8 cellular contexts compared by ENCODE assay signal in genomic region chr1:25562101-25562927, GRCh38. TPM values are rescaled to one million over a fixed set of nuclear protein-coding genes. Genes with fewer than 3 reads are reported as not detected.
DNase-seq lines count a peak whose midpoint lies in the region; ATAC-seq and TF ChIP-seq lines count a peak whose summit lies in the region.

No MANE protein-coding gene starts in this region.

- H3K4me1 ChIP-seq in hepatocyte (ENCODE audit: insufficient read depth): peaks cover 12% of the 10 kb centered on the region

- no peaks in the 10 kb centered on the region for H4K20me1 ChIP-seq in hepatocyte (ENCODE audit: insufficient read depth, poor library complexity, severe bottlenecking)

- H3K4me3 ChIP-seq in coronary artery (no peak overlapping the region), hepatocyte (no peak overlapping the region)

- H3K27me3 ChIP-seq in hepatocyte: no peaks in the 10 kb centered on the region

- peak; percentile 83 for DNase-seq in DMS153 (lab: John Stamatoyannopoulos, UW)
- peak; percentile 78 to 83 for DNase-seq in activated naive CD4-positive, alpha-beta T cell treated with anti-CD3 and anti-CD28 coated beads, Interleukin-2, amount 50 U/mL, for 72 hours (ENCODE audit: low spot score in 2 of 2)
- peak; percentile 73 for DNase-seq in stimulated activated CD4-positive, alpha-beta T cell treated with anti-CD3 and anti-CD28 coated beads, Interleukin-15, amount 100 ng/mL, for 24 hours
- DNase-seq in coronary artery (ENCODE audit: low spot score): no peak
- DNase-seq in mesothelial cell of epicardium (ENCODE audit: low spot score in 2 of 2, unreplicated experiment in 2 of 2): no peak
- DNase-seq in hepatocyte (ENCODE audit: low spot score): no peak

- H3K27me3 Mint-ChIP-seq in mesothelial cell of epicardium (ENCODE audit: low read depth): no peaks in the 10 kb centered on the region

- no peaks in the 10 kb centered on the region for H3K9me2 ChIP-seq in hepatocyte (replicated peaks; ENCODE audit: insufficient read depth)

- H3K36me3 Mint-ChIP-seq in activated naive CD4-positive, alpha-beta T cell treated with anti-CD3 and anti-CD28 coated beads, Interleukin-2, amount 50 U/mL, for 72 hours: peaks cover 0 to 5% of the 10 kb centered on the region in 2 donors
- no peaks in the 10 kb centered on the region for H3K36me3 Mint-ChIP-seq in mesothelial cell of epicardium

- no peaks in the 10 kb centered on the region for H3K9me3 ChIP-seq in hepatocyte (ENCODE audit: low read depth)

- H3K36me3 ChIP-seq in hepatocyte (replicated peaks; ENCODE audit: insufficient read depth, low read depth): no peaks in the 10 kb centered on the region

- TF ChIP-seq CTCF in coronary artery (IDR thresholded peaks at IDR 0.05) (no peak), mesothelial cell of epicardium (IDR thresholded peaks at IDR 0.05; ENCODE audit: unreplicated experiment) (no peak), hepatocyte (IDR thresholded peaks at IDR 0.05; ENCODE audit: poor library complexity) (no peak)

- H3K27ac Mint-ChIP-seq in activated naive CD4-positive, alpha-beta T cell treated with anti-CD3 and anti-CD28 coated beads, Interleukin-2, amount 50 U/mL, for 72 hours: peak overlapping the region; percentile 88 to 97
- H3K27ac Mint-ChIP-seq in mesothelial cell of epicardium: no peak overlapping the region

- TF ChIP-seq POLR2A in Raji (IDR thresholded peaks at IDR 0.05; ENCODE audit: insufficient read depth, low read depth, low read length): peak; percentile 42; the same call in 1 of the 2 replicates

- H3K4me1 Mint-ChIP-seq in mesothelial cell of epicardium: peaks cover 37% of the 10 kb centered on the region

- peak overlapping the region in 1 of 2 donors; percentile 22 for H3K27ac ChIP-seq in coronary artery
- no peak overlapping the region for H3K27ac ChIP-seq in hepatocyte

- no peak overlapping the region for H2AFZ ChIP-seq in hepatocyte

- ATAC-seq in GM21737 (IDR thresholded peaks at IDR 0.05; ENCODE audit: unreplicated experiment): peak; percentile 72
- peak; percentile 72 to 74 for ATAC-seq in activated naive CD4-positive, alpha-beta T cell treated with anti-CD3 and anti-CD28 coated beads, Interleukin-2, amount 50 U/mL, for 72 hours

- WGBS in hepatocyte (ENCODE audit: low lambda C conversion rate, missing lambda C conversion rate): 78% methylated on average over 8 of the region's 8 CpGs

- H3K9me3 Mint-ChIP-seq in activated naive CD4-positive, alpha-beta T cell treated with anti-CD3 and anti-CD28 coated beads, Interleukin-2, amount 50 U/mL, for 72 hours: no peaks in the 10 kb centered on the region
- H3K9me3 Mint-ChIP-seq in mesothelial cell of epicardium: no peaks in the 10 kb centered on the region

- no peak overlapping the region for H3K4me2 ChIP-seq in hepatocyte

- H3K79me2 ChIP-seq in hepatocyte: no peaks in the 10 kb centered on the region

- H3K4me3 Mint-ChIP-seq in mesothelial cell of epicardium: no peak overlapping the region

RNA-seq across cellular contexts. Expression of gene LDLRAP1, which starts 18.9 kb away (rescaled TPM):
- total RNA-seq in activated naive CD4-positive, alpha-beta T cell treated with anti-CD3 and anti-CD28 coated beads, Interleukin-2, amount 50 U/mL, for 72 hours: 10 to 100 TPM; 17.2 to 29.2 TPM
- total RNA-seq in mesothelial cell of epicardium (9.1 to 10.0 TPM (median 9.9 TPM) in 3 replicates), hepatocyte (17.3 and 20.5 TPM in 2 replicates)
- polyA plus RNA-seq in hepatocyte: 21.1 and 27.5 TPM in 2 replicates

RNA-seq across cellular contexts. Expression of gene MAN1C1, which starts 54.3 kb away (rescaled TPM):
- total RNA-seq in activated naive CD4-positive, alpha-beta T cell treated with anti-CD3 and anti-CD28 coated beads, Interleukin-2, amount 50 U/mL, for 72 hours: 10 to 100 TPM in 1 of 2 donors, 1 to 10 TPM in 1; 8.8 to 15.3 TPM
- total RNA-seq in mesothelial cell of epicardium (2.9 to 3.2 TPM (median 2.9 TPM) in 3 replicates), hepatocyte (19.9 and 20.6 TPM in 2 replicates)
- 24.6 and 29.3 TPM in 2 replicates for polyA plus RNA-seq in hepatocyte

Comparison
In these comparisons a context has a peak if more than half of its experiments do, and no peak if none do; other contexts are left out.
1. DNase-seq: peak in DMS153 (single experiment), activated naive CD4-positive, alpha-beta T cell treated with anti-CD3 and anti-CD28 coated beads, Interleukin-2, amount 50 U/mL, for 72 hours (2 of 2) and stimulated activated CD4-positive, alpha-beta T cell treated with anti-CD3 and anti-CD28 coated beads, Interleukin-15, amount 100 ng/mL, for 24 hours (single experiment); none in coronary artery (single experiment), mesothelial cell of epicardium (0 of 2) and hepatocyte (single experiment).